In genomic region chr11:27865105-27865504, GRCh38 we compare ENCODE assay signal across 2 cellular contexts.
TF ChIP-seq lines count a peak whose summit lies in the region.

No MANE protein-coding gene starts in this region.

TF ChIP-seq in IMR-90, 13 proteins besides CTCF, POLR2A, EP300 and RAD21:
- TF ChIP-seq CEBPB (IDR thresholded peaks at IDR 0.05; ENCODE audit: low read depth, low read length) (no peak), CHD1 (IDR thresholded peaks at IDR 0.05; ENCODE audit: low read depth, low read length) (no peak), FOS (IDR thresholded peaks at IDR 0.05; ENCODE audit: low read depth, low read length) (no peak), MAFK (IDR thresholded peaks at IDR 0.05; ENCODE audit: low read depth, low read length) (no peak), RFX5 (IDR thresholded peaks at IDR 0.05; ENCODE audit: low read depth, low read length) (no peak), MAZ (IDR thresholded peaks at IDR 0.05; ENCODE audit: borderline replicate concordance, low read depth, low read length) (no peak), MXI1 (IDR thresholded peaks at IDR 0.05; ENCODE audit: borderline replicate concordance, low read depth, low read length) (no peak), ELK1 (IDR thresholded peaks at IDR 0.05; ENCODE audit: borderline replicate concordance, low read depth, low read length) (no peak)

TF ChIP-seq in H1, 55 proteins besides CTCF, POLR2A, EP300 and RAD21 (continued from another document):
- TF ChIP-seq CTBP2 (IDR thresholded peaks at IDR 0.05; ENCODE audit: borderline replicate concordance, insufficient read depth, insufficient read length, low read length) (no peak), BRCA1 (IDR thresholded peaks at IDR 0.05; ENCODE audit: low read depth, low read length) (no peak), SUZ12 (IDR thresholded peaks at IDR 0.05; ENCODE audit: low read length) (no peak), E2F6 (IDR thresholded peaks at IDR 0.05) (no peak), SIN3A (conservative IDR thresholded peaks at IDR 0.05 in 1 of 2, IDR thresholded peaks at IDR 0.05 in 1 of 2; ENCODE audit: low read depth in 1 of 2, low read length in 2 of 2) (no peak), CHD1 (IDR thresholded peaks at IDR 0.05; ENCODE audit: low read depth, low read length) (no peak), SP2 (IDR thresholded peaks at IDR 0.05; ENCODE audit: low read length) (no peak), SP4 (IDR thresholded peaks at IDR 0.05; ENCODE audit: low read length) (no peak), CEBPB (IDR thresholded peaks at IDR 0.05; ENCODE audit: low read depth, low read length) (no peak)
- TF ChIP-seq, protein P1, sequence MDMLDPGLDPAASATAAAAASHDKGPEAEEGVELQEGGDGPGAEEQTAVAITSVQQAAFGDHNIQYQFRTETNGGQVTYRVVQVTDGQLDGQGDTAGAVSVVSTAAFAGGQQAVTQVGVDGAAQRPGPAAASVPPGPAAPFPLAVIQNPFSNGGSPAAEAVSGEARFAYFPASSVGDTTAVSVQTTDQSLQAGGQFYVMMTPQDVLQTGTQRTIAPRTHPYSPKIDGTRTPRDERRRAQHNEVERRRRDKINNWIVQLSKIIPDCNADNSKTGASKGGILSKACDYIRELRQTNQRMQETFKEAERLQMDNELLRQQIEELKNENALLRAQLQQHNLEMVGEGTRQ (IDR thresholded peaks at IDR 0.05; ENCODE audit: low read length) = no peak
